In the genomic region with DNA sequence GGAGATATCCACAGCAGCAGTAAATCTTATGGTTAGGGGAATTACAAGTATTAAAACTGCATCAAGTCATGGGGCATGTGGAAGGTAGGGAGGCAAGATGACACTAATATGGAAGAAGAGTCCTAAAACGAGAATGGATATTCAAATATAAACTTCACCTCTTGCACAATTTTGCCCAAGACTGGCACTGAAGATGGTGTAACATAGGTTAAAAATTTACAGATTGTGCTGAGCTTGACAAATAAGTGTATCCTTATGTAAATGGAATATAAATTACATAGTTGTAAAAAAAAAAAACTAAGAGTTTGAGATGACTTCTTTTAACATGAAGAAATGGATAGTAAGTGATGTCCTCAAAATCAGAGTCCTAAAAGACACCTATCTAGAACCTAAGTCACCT, we compare ENCODE assay signal across 1 cellular context.
TF ChIP-seq lines count a peak whose summit lies in the region.

No MANE protein-coding gene starts in this region.

TF ChIP-seq in K562, 482 proteins besides CTCF, POLR2A, EP300 and RAD21:
- TF ChIP-seq RFX7 (CRISPR knock-in tag; IDR thresholded peaks at IDR 0.05): no peak
- TF ChIP-seq NBN (IDR thresholded peaks at IDR 0.05; ENCODE audit: low read depth): no peak
- no peak for TF ChIP-seq ZNF282 (CRISPR knock-in tag; IDR thresholded peaks at IDR 0.05)
- TF ChIP-seq, protein P1, sequence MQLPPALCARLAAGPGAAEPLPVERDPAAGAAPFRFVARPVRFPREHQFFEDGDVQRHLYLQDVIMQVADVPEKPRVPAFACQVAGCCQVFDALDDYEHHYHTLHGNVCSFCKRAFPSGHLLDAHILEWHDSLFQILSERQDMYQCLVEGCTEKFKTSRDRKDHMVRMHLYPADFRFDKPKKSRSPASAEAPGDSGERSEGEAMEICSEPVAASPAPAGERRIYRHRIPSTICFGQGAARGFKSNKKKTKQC (CRISPR knock-in tag; IDR thresholded peaks at IDR 0.05): no peak
- TF ChIP-seq TARDBP (IDR thresholded peaks at IDR 0.05): no peak
- no peak for TF ChIP-seq NEUROD1 (IDR thresholded peaks at IDR 0.05; ENCODE audit: borderline replicate concordance, low read depth, low read length, partially characterized antibody)
- peak; percentile 48; the same call in 1 of the 2 replicates for TF ChIP-seq ZNF316 (IDR thresholded peaks at IDR 0.05)
